ENCODE assay signal across 9 cellular contexts in genomic region chr5:40689442-40689841, GRCh38. TPM values are rescaled to one million over a fixed set of nuclear protein-coding genes. Genes with fewer than 3 reads are reported as not detected.
A peak's percentile ranks its signal among the peaks of the same experiment; 100 is the strongest.
DNase-seq lines count a peak whose midpoint lies in the region; ATAC-seq and TF ChIP-seq lines count a peak whose summit lies in the region.
"Had no signal": no experiment of that assay in that cellular context is flagged by ENCODE, and none has a peak within 500 bp of the region (broad histone marks: within the 10 kb centered on the region; RNA-seq: fewer than 3 reads in every experiment).

No MANE protein-coding gene starts in this region.

- peaks cover 12% of the 10 kb centered on the region for H3K36me3 Mint-ChIP-seq in HFFc6 (ENCODE audit: low read depth)
- peaks cover 19% of the 10 kb centered on the region for H3K36me3 Mint-ChIP-seq in natural killer cell

- CTCF ChIA-PET in GM10248 (lab: Yijun Ruan, JAX) = interaction anchor here (0.7 to 3.4 kb wide), 15 partner anchors 13 to 1112 kb away, joined by 3 to 34 read pairs (median 4); no protein-coding TSS in a partner anchor
- CTCF ChIA-PET in PC-3 (lab: Charles Lee) = interaction anchor here (0.6 kb wide), 4 partner anchors 44 to 302 kb away, joined by 3 read pairs; no protein-coding TSS in a partner anchor

- H3K9ac ChIP-seq in PC-3 (ENCODE audit: low read length) = peak overlapping the region; percentile 12

- no peaks in the 10 kb centered on the region for H4K20me1 ChIP-seq in PC-3 (ENCODE audit: low read length)

- no peaks in the 10 kb centered on the region for H3K27me3 Mint-ChIP-seq in HFFc6 (ENCODE audit: insufficient read depth)
- H3K27me3 Mint-ChIP-seq in natural killer cell (ENCODE audit: low read depth in 2 of 2) = no peaks in the 10 kb centered on the region

- intact Hi-C loops in PC-3 (cut with micrococcal nuclease) = loop anchor here (1.0 to 10.0 kb wide), 8 partner anchors 47 to 1049 kb away; no protein-coding TSS in a partner anchor
- intact Hi-C loops in natural killer cell (cut with micrococcal nuclease) = loop anchor here (2.0 to 10.0 kb wide), 4 partner anchors 65 to 352 kb away; partner anchors contain the start of genes RPL37 and TTC33

- H3K9me3 Mint-ChIP-seq in HFFc6 (no peaks in the 10 kb centered on the region), natural killer cell (no peaks in the 10 kb centered on the region)

- H3K4me1 Mint-ChIP-seq in HFFc6 (ENCODE audit: low read depth) = peaks cover 55% of the 10 kb centered on the region
- H3K4me1 Mint-ChIP-seq in natural killer cell = peaks cover 75 to 81% of the 10 kb centered on the region in 2 donors

- DNase-seq in GM10248 (ENCODE audit: extremely low spot score) = peak; percentile 29
- DNase-seq in HFFc6 = peak; percentile 95
- DNase-seq in PC-3 = peak; percentile 99
- DNase-seq in choroid plexus epithelial cell (ENCODE audit: low read depth) = peak; percentile 96
- no peak for DNase-seq in natural killer cell
- no peak for DNase-seq in NCI-H187 treated with DMSO at 0.1 percent for 48 hours (lab: John Stamatoyannopoulos, UW)
- DNase-seq in activated gamma-delta T cell (lab: John Stamatoyannopoulos, UW) = no peak

- no peak overlapping the region; the same call in 1 of the 2 replicates for H3K4me3 ChIP-seq in PC-3 (ENCODE audit: low read length)
- H3K4me3 ChIP-seq in choroid plexus epithelial cell (ENCODE audit: low read depth, low read length) = no peak overlapping the region
- H3K4me3 ChIP-seq: skin epidermis had no signal

- no peak overlapping the region for H2AFZ ChIP-seq in PC-3 (ENCODE audit: low read length)

- H3K4me2 ChIP-seq in PC-3 (ENCODE audit: low read length) = peak overlapping the region; percentile 61

- H3K27me3 ChIP-seq in PC-3 (ENCODE audit: low read length) = no peaks in the 10 kb centered on the region

- H3K9me2 ChIP-seq in PC-3 (replicated peaks; ENCODE audit: low read length) = no peaks in the 10 kb centered on the region

- H3K9me3 ChIP-seq in PC-3 (ENCODE audit: low read length) = no peaks in the 10 kb centered on the region

- H3K36me3 ChIP-seq in PC-3 (ENCODE audit: low read depth, low read length) = peaks cover 30% of the 10 kb centered on the region

- ATAC-seq in PC-3 (peak; percentile 83), natural killer cell (peak; percentile 46 to 70 (median 70)), HG03520 (IDR thresholded peaks at IDR 0.05; ENCODE audit: unreplicated experiment) (no peak)

- no peaks in the 10 kb centered on the region for H3F3A ChIP-seq in PC-3 (ENCODE audit: low read length, unreplicated experiment)

- TF ChIP-seq CTCF in GM10248 (IDR thresholded peaks at IDR 0.05; ENCODE audit: control extremely low read depth, extremely low read depth, low read depth, missing control alignments) = no peak
- TF ChIP-seq CTCF in HFFc6 (IDR thresholded peaks at IDR 0.05) = no peak
- no peak for TF ChIP-seq CTCF in PC-3 (conservative IDR thresholded peaks at IDR 0.05; ENCODE audit: low read depth, low read length)
- no peak for TF ChIP-seq CTCF in choroid plexus epithelial cell (conservative IDR thresholded peaks at IDR 0.05; ENCODE audit: low read depth, low read length)
- TF ChIP-seq CTCF in natural killer cell (IDR thresholded peaks at IDR 0.05) = no peak

- H3K4me1 ChIP-seq in PC-3 (ENCODE audit: insufficient read depth, low read length) = peaks cover 50% of the 10 kb centered on the region

- no peak overlapping the region; the same call in 1 of the 2 replicates for H3K4me3 Mint-ChIP-seq in HFFc6
- H3K4me3 Mint-ChIP-seq in natural killer cell = peak overlapping the region; percentile 21

- BruUV-seq in PC-3 (replicated peaks; lab: Mats Ljungman, UMichigan) = no TSS peak

- peak overlapping the region; percentile 41 for H3K27ac ChIP-seq in PC-3 (ENCODE audit: low read length)

- H3K27ac Mint-ChIP-seq in HFFc6 (peak overlapping the region; percentile 74; the same call in 1 of the 2 replicates), natural killer cell (peak overlapping the region; percentile 91 to 95)

- peaks cover 73% of the 10 kb centered on the region for H3K79me2 ChIP-seq in PC-3 (ENCODE audit: low read length)

- POLR2A ChIA-PET in GM10248 (lab: Yijun Ruan, JAX) (no interaction called here), PC-3 (lab: Charles Lee; ENCODE audit: unreplicated experiment) (interaction anchor here (0.6 kb wide), 2 partner anchors 303 to 739 kb away, joined by 4 to 9 read pairs; no protein-coding TSS in a partner anchor)

RNA-seq across cellular contexts. Expression of gene PTGER4, which starts 9.7 kb away (rescaled TPM):
- 1 to 10 TPM; 1.4 to 5.1 (median 3.6) TPM for total RNA-seq in HFFc6 (2021; fragmentation: NEBNext Ultra II Directional; extraction: Animal tissue kit (Norgen Biotek cat#: 25700))
- 48.5 and 49.5 TPM in 2 replicates for total RNA-seq in PC-3 (2014; rRNA removed)
- 100 to 1,000 TPM; 112 to 126 (median 117) TPM for total RNA-seq in natural killer cell

Comparison
In these comparisons a context has a peak if more than half of its experiments do, and no peak if none do; other contexts are left out.
1. DNase-seq: peak in GM10248 (single experiment), HFFc6 (single experiment), PC-3 (single experiment) and choroid plexus epithelial cell (single experiment); none in natural killer cell (single experiment), NCI-H187 treated with DMSO at 0.1 percent for 48 hours (single experiment) and activated gamma-delta T cell (single experiment).